8 cellular contexts compared by ENCODE assay signal in genomic region chr12:115341442-115341841, GRCh38.
DNase-seq lines count a peak whose midpoint lies in the region; ATAC-seq and TF ChIP-seq lines count a peak whose summit lies in the region.

No MANE protein-coding gene starts in this region.

- DNase-seq in EH (ENCODE audit: low read depth), result peak; percentile 99
- DNase-seq in NCI-H460 (ENCODE audit: extremely low read depth, low read depth), result peak; percentile 85
- peak; percentile 100 for DNase-seq in fibroblast of mammary gland (ENCODE audit: low read depth)
- DNase-seq in pons (ENCODE audit: low spot score), result peak; percentile 13
- DNase-seq in GDM1 (lab: John Stamatoyannopoulos, UW), result no peak
- DNase-seq in nephron progenitor cell, result no peak
- no peak for DNase-seq in KG1 (lab: John Stamatoyannopoulos, UW)

- H3K27me3 Mint-ChIP-seq in nephron progenitor cell (ENCODE audit: low read depth, poor library complexity), result peaks cover 11% of the 10 kb centered on the region

- peaks cover 24% of the 10 kb centered on the region for H3K4me1 Mint-ChIP-seq in nephron progenitor cell

- no peak for TF ChIP-seq CTCF in fibroblast of mammary gland (conservative IDR thresholded peaks at IDR 0.05; ENCODE audit: control insufficient read depth, insufficient read depth, low read depth, low read length)
- no peak for TF ChIP-seq CTCF in nephron progenitor cell (IDR thresholded peaks at IDR 0.05)

- H3K9me3 Mint-ChIP-seq in nephron progenitor cell, result peaks cover 24% of the 10 kb centered on the region

- no peak overlapping the region for H3K4me3 Mint-ChIP-seq in nephron progenitor cell

- H3K4me3 ChIP-seq in fibroblast of mammary gland (ENCODE audit: control insufficient read depth, low read depth, low read length), result no peak overlapping the region

- H3K27ac Mint-ChIP-seq in nephron progenitor cell, result no peak overlapping the region

- peaks cover 9% of the 10 kb centered on the region for H3K36me3 Mint-ChIP-seq in nephron progenitor cell (ENCODE audit: low read depth)

- ATAC-seq in GM18520 (IDR thresholded peaks at IDR 0.05; ENCODE audit: unreplicated experiment), result no peak

Comparison
In these comparisons a context has a peak if more than half of its experiments do, and no peak if none do; other contexts are left out.
1. DNase-seq: peak in EH (single experiment), NCI-H460 (single experiment), fibroblast of mammary gland (single experiment) and pons (single experiment); none in GDM1 (single experiment), nephron progenitor cell (single experiment) and KG1 (single experiment).